ENCODE assay signal across 11 cellular contexts in the genomic region with DNA sequence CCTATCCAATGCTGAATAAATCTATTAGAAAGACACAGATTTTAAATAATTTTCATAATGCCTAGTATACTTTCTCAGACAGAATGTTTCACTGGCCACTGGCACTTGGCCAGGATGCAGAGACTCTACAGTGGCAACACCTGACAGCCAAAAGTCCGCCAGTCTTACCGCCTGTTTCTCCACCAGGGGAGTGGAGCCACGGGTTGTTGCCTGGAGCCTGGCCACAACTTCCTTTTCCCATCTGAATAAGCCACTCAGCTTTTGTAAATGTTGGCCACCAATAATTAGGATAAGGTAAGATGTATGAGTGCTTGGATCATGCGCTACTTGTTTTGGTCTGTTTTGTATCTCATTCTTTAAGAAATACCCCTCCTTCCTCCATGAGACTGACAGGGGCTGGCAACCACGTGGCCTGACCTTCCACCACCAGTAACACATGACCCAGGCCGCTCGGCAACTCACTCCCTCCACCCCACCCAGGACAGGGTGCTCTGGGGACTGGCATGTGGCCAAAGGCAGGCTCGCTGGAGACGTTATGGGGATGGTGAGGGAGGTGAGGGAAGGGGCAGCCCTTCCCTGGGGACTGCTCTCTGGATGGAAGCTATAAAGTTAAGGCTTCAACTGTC.
DNase-seq lines count a peak whose midpoint lies in the region; ATAC-seq, FAIRE-seq and TF ChIP-seq lines count a peak whose summit lies in the region.
"Had no signal": no experiment of that assay in that cellular context is flagged by ENCODE, and none has a peak within 500 bp of the region (broad histone marks: within the 10 kb centered on the region; RNA-seq: fewer than 3 reads in every experiment).

No MANE protein-coding gene starts in this region.

- POLR2A ChIA-PET in HepG2 (lab: Yijun Ruan, JAX) = no interaction called here

- intact Hi-C loops in HepG2 (cut with micrococcal nuclease; ENCODE audit: unreplicated experiment) = no loop called here

- H2AFZ ChIP-seq in HepG2 (ENCODE audit: low read length) = no peak overlapping the region

- H3K27me3 ChIP-seq in liver (ENCODE audit: control insufficient read depth in 4 of 4, insufficient read depth in 4 of 4, low read length in 3 of 4) (no peaks in the 10 kb centered on the region), HepG2 (ENCODE audit: control insufficient read depth in 1 of 2, insufficient read depth in 2 of 2, low read length in 2 of 2) (no peaks in the 10 kb centered on the region), muscle layer of duodenum (ENCODE audit: low read depth, low read length) (no peaks in the 10 kb centered on the region)

- FAIRE-seq in HepG2 (lab: Jason Lieb, UNC) (no peak), urothelium cell line (lab: Jason Lieb, UNC) (no peak)
- FAIRE-seq: TTC549 had no signal

- no peaks in the 10 kb centered on the region for H4K20me1 ChIP-seq in HepG2 (ENCODE audit: insufficient read depth, low read length)

- no peak for DNase-seq in HepG2 (ENCODE audit: low spot score)
- DNase-seq in cerebellum (ENCODE audit: low spot score) = peak; percentile 72
- no peak for DNase-seq in activated gamma-delta T cell (lab: John Stamatoyannopoulos, UW)
- no peak for DNase-seq in NCI-H524 (lab: John Stamatoyannopoulos, UW)
- no peak for DNase-seq in urothelium cell line (ENCODE audit: low spot score)
- DNase-seq: activated T-cell treated with anti-CD3 and anti-CD28 coated beads, Interleukin-2, amount 50 U/mL, for 24 hours; NCI-H1436 had no signal

- no peak overlapping the region for H3K4me2 ChIP-seq in HepG2 (ENCODE audit: low read depth, low read length)

- TF ChIP-seq EP300 in HepG2 (IDR thresholded peaks at IDR 0.05; ENCODE audit: low read depth in 2 of 2, low read length in 2 of 2) = no peak
- TF ChIP-seq EP300 in HepG2 (CRISPR knock-in tag; IDR thresholded peaks at IDR 0.05; ENCODE audit: borderline replicate concordance) = no peak

- no peak for TF ChIP-seq POLR2A in HepG2 (IDR thresholded peaks at IDR 0.05; ENCODE audit: insufficient read depth in 1 of 2, low read depth in 2 of 2, low read length in 2 of 2)

- CTCF ChIA-PET in HepG2 (lab: Yijun Ruan, JAX; ENCODE audit: low intra/inter-chr PET ratio, low total read pairs) = no interaction called here

- H3K9me3 ChIP-seq in liver (ENCODE audit: control insufficient read depth in 4 of 4, low read length in 3 of 4) (no peaks in the 10 kb centered on the region), HepG2 (ENCODE audit: low read length) (no peaks in the 10 kb centered on the region), muscle layer of duodenum (ENCODE audit: control insufficient read depth in 1 of 2, low read length in 2 of 2) (no peaks in the 10 kb centered on the region)

- H3K4me3 ChIP-seq in liver (ENCODE audit: low read depth in 1 of 3, low read length in 3 of 3) (no peak overlapping the region), HepG2 (replicated peaks in 1 of 3; ENCODE audit: insufficient read depth in 1 of 3, low read depth in 2 of 3, low read length in 3 of 3) (no peak overlapping the region), muscle layer of duodenum (ENCODE audit: low read depth in 1 of 2, low read length in 2 of 2) (no peak overlapping the region)

- TF ChIP-seq RAD21 in liver (IDR thresholded peaks at IDR 0.05) (peak in 1 of 2 donors; percentile 43), HepG2 (CRISPR knock-in tag; IDR thresholded peaks at IDR 0.05) (no peak)

- no peak for ATAC-seq in HepG2
- no peak for ATAC-seq in GM21447 (IDR thresholded peaks at IDR 0.05; ENCODE audit: unreplicated experiment)

- H3K27ac ChIP-seq in liver (ENCODE audit: low read depth in 1 of 2, low read length in 2 of 2) = no peak overlapping the region
- H3K27ac ChIP-seq in HepG2 (ENCODE audit: extremely low read length, insufficient read depth, low read length) = no peak overlapping the region
- peak overlapping the region; percentile 61 for H3K27ac ChIP-seq in muscle layer of duodenum (ENCODE audit: low read length)

- WGBS in liver = 42% methylated on average over 9 of the region's 9 CpGs
- WGBS in HepG2 (ENCODE audit: low lambda C conversion rate) = 95% methylated on average over 9 of the region's 9 CpGs

- BruUV-seq in HepG2 (replicated peaks; lab: Mats Ljungman, UMichigan) = no TSS peak

- in situ Hi-C loops in HepG2 (cut with HindIII; ENCODE audit: extremely low pct_ligation_motif_present, low pct_unique_long_range_greater_than_20kb) = no loop called here

- TF ChIP-seq CTCF in liver (IDR thresholded peaks at IDR 0.05; ENCODE audit: low read depth, low read length, missing input control) (no peak), HepG2 (CRISPR knock-in tag; IDR thresholded peaks at IDR 0.05) (no peak)

- H3K4me1 ChIP-seq in liver (ENCODE audit: control insufficient read depth in 4 of 4, insufficient read depth in 4 of 4, low read length in 3 of 4) (no peaks in the 10 kb centered on the region), HepG2 (ENCODE audit: insufficient read depth, low read length) (no peaks in the 10 kb centered on the region), muscle layer of duodenum (ENCODE audit: control insufficient read depth in 1 of 2, insufficient read depth in 2 of 2, low read length in 2 of 2) (peaks cover 4 to 27% of the 10 kb centered on the region in 2 donors)

- no peak overlapping the region for H3K9ac ChIP-seq in liver (ENCODE audit: low read depth in 1 of 2, low read length in 2 of 2)
- H3K9ac ChIP-seq in HepG2 (ENCODE audit: insufficient read depth, low read depth, low read length) = no peak overlapping the region

- H3K79me2 ChIP-seq in HepG2 (ENCODE audit: insufficient read depth, low read length) = no peaks in the 10 kb centered on the region

- H3K36me3 ChIP-seq in liver (ENCODE audit: control insufficient read depth in 4 of 4, insufficient read depth in 3 of 4, low read depth in 1 of 4, low read length in 3 of 4) (peaks cover 10 to 48% (median 22%) of the 10 kb centered on the region in 4 donors), HepG2 (replicated peaks in 1 of 2; ENCODE audit: control insufficient read depth in 1 of 2, insufficient read depth in 2 of 2, low read length in 2 of 2) (peaks cover 34 to 59% of the 10 kb centered on the region in 2 experiments), muscle layer of duodenum (ENCODE audit: control insufficient read depth in 1 of 2, insufficient read depth in 2 of 2, low read length in 2 of 2) (peaks cover 48 to 61% of the 10 kb centered on the region in 2 donors)

TF ChIP-seq in liver, 16 proteins besides CTCF, POLR2A, EP300 and RAD21 (continues in another document):
- TF ChIP-seq HNF4A (conservative IDR thresholded peaks at IDR 0.05) (peak in 1 of 2 donors; percentile 7), NR2F2 (IDR thresholded peaks at IDR 0.05) (no peak), SP1 (IDR thresholded peaks at IDR 0.05) (peak; percentile 6), JUND (IDR thresholded peaks at IDR 0.05) (no peak)
- TF ChIP-seq, protein P1, sequence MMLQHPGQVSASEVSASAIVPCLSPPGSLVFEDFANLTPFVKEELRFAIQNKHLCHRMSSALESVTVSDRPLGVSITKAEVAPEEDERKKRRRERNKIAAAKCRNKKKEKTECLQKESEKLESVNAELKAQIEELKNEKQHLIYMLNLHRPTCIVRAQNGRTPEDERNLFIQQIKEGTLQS (IDR thresholded peaks at IDR 0.05) = no peak
- TF ChIP-seq, protein P2, sequence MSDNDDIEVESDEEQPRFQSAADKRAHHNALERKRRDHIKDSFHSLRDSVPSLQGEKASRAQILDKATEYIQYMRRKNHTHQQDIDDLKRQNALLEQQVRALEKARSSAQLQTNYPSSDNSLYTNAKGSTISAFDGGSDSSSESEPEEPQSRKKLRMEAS (IDR thresholded peaks at IDR 0.05) = no peak

TF ChIP-seq in HepG2, 621 proteins besides CTCF, POLR2A, EP300 and RAD21:
- TF ChIP-seq, protein P3, sequence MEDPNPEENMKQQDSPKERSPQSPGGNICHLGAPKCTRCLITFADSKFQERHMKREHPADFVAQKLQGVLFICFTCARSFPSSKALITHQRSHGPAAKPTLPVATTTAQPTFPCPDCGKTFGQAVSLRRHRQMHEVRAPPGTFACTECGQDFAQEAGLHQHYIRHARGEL (CRISPR knock-in tag; IDR thresholded peaks at IDR 0.05) = no peak
- TF ChIP-seq IKZF1 (IDR thresholded peaks at IDR 0.05) (no peak), HDAC2 (CRISPR knock-in tag; IDR thresholded peaks at IDR 0.05) (no peak), ZNF224 (CRISPR knock-in tag; IDR thresholded peaks at IDR 0.05) (no peak), PHF8 (CRISPR knock-in tag; IDR thresholded peaks at IDR 0.05) (no peak), HMGA1 (CRISPR knock-in tag; conservative IDR thresholded peaks at IDR 0.05) (no peak)
